ENCODE assay signal across 9 cellular contexts in the genomic region with DNA sequence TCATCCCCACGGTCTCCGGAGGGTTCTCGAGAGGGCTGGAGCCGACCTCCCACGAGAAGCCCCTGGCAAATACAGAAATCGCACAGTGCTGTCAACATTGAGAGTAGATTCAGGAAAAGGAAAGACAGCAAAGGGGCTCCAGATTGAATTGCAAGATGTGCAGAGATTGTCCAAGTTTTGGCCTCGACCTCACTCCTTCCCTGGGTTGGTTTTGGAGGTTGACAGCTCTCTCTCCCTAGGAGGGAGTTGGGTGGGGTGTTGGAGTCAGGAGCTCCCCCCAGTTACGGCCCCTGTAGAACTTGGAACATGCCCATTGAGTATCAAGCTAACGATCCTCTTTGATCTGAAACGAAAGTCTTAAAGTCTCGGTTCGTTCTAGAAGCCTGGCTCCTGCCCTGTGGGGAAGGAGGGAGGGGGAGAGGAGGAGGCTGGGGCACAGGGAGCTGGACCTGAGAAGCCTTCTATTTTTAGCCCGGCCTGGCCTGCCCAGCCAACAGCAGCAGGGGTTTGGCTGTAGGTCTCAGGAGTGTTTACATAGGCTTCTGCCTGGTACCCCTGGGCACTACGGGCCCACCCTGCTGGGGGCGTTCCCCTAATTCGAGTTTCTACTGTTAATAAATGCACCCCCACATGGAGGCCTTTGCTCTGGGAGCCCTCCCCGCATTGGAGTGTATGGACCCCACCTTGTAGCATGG. TPM values are rescaled to one million over a fixed set of nuclear protein-coding genes. Genes with fewer than 3 reads are reported as not detected.
DNase-seq lines count a peak whose midpoint lies in the region; ATAC-seq, FAIRE-seq and TF ChIP-seq lines count a peak whose summit lies in the region.
"Had no signal": no experiment of that assay in that cellular context is flagged by ENCODE, and none has a peak within 500 bp of the region (broad histone marks: within the 10 kb centered on the region; RNA-seq: fewer than 3 reads in every experiment).

No MANE protein-coding gene starts in this region.

- H2AFZ ChIP-seq in MM.1S (ENCODE audit: low read length) (peak overlapping the region; percentile 92), fibroblast of lung (ENCODE audit: low read length) (peak overlapping the region; percentile 68)

- peak overlapping the region; percentile 33 for H3K4me3 ChIP-seq in A549
- peak overlapping the region; percentile 69 for H3K4me3 ChIP-seq in MM.1S (ENCODE audit: low read length)
- H3K4me3 ChIP-seq in fibroblast of lung (replicated peaks in 1 of 4; ENCODE audit: control extremely low read depth in 1 of 4, insufficient read depth in 1 of 4, low read depth in 3 of 4, low read length in 4 of 4), result peak overlapping the region; percentile 34 to 53 (median 36)

- no peaks in the 10 kb centered on the region for H3K27me3 ChIP-seq in MM.1S (replicated peaks; ENCODE audit: insufficient read depth, low read length)
- H3K27me3 ChIP-seq in fibroblast of lung (ENCODE audit: control insufficient read depth, insufficient read depth, low read length), result no peaks in the 10 kb centered on the region

- no peaks in the 10 kb centered on the region for H3K4me1 Mint-ChIP-seq in activated CD4-positive, alpha-beta T cell treated with anti-CD3 and anti-CD28 coated beads, Interleukin-2, amount 10 ng/mL, durations not matched to agents 24 days and 14 days

- peaks cover 18% of the 10 kb centered on the region for H3K27me3 Mint-ChIP-seq in activated CD4-positive, alpha-beta T cell treated with anti-CD3 and anti-CD28 coated beads, Interleukin-2, amount 10 ng/mL, durations not matched to agents 24 days and 14 days

- H3K4me3 Mint-ChIP-seq in activated CD4-positive, alpha-beta T cell treated with anti-CD3 and anti-CD28 coated beads, Interleukin-2, amount 10 ng/mL, durations not matched to agents 24 days and 14 days, result no peak overlapping the region

- H3K79me2 ChIP-seq in MM.1S (ENCODE audit: low read length) (no peaks in the 10 kb centered on the region), fibroblast of lung (ENCODE audit: control insufficient read depth, insufficient read depth, low read length) (no peaks in the 10 kb centered on the region)

- no peaks in the 10 kb centered on the region for H3K4me1 ChIP-seq in A549
- H3K4me1 ChIP-seq in MM.1S (ENCODE audit: low read length), result no peaks in the 10 kb centered on the region
- H3K4me1 ChIP-seq in fibroblast of lung (ENCODE audit: control insufficient read depth, extremely low read depth, insufficient read depth, low read length), result no peaks in the 10 kb centered on the region

- H3K27ac ChIP-seq in A549 (0 out of 6 replicates have a peak overlapping the region, but pooled peaks of 1 of the 2 experiments have one; percentile 24), MM.1S (ENCODE audit: low read length) (peak overlapping the region; percentile 59; the same call in 1 of the 2 replicates), fibroblast of lung (ENCODE audit: insufficient read depth, low read length) (no peak overlapping the region)

- ATAC-seq in A549, result peak in 1 of 2 experiments; percentile 24; a peak in 3 of 6 replicates
- no peak for ATAC-seq in HG03175 (IDR thresholded peaks at IDR 0.05; ENCODE audit: unreplicated experiment)

- no peak for TF ChIP-seq EP300 in A549 (IDR thresholded peaks at IDR 0.05)

- H3K27ac Mint-ChIP-seq in activated CD4-positive, alpha-beta T cell treated with anti-CD3 and anti-CD28 coated beads, Interleukin-2, amount 10 ng/mL, durations not matched to agents 24 days and 14 days, result no peak overlapping the region

- DNase-seq in A549 (ENCODE audit: low read depth in 1 of 2, low spot score in 1 of 2) (no peak), MM.1S (peak; percentile 57), fibroblast of lung (ENCODE audit: low read depth in 2 of 2) (peak in 1 of 2 donors; percentile 47), myocyte (ENCODE audit: low read depth) (peak; percentile 70), foreskin melanocyte (no peak), HuH-7 (ENCODE audit: low spot score) (no peak)
- no peak for DNase-seq in activated CD4-positive, alpha-beta T cell treated with anti-CD3 and anti-CD28 coated beads, Interleukin-2, amount 10 ng/mL, durations not matched to agents 24 days and 14 days
- DNase-seq: DND-41 had no signal

- H4K20me1 ChIP-seq in MM.1S (ENCODE audit: insufficient read depth, low read length) (no peaks in the 10 kb centered on the region), fibroblast of lung (ENCODE audit: control insufficient read depth, extremely low read depth, insufficient read depth, low read length) (no peaks in the 10 kb centered on the region)

- no peaks in the 10 kb centered on the region for H3K9me3 ChIP-seq in A549
- H3K9me3 ChIP-seq in MM.1S (replicated peaks; ENCODE audit: insufficient read depth, low read length), result no peaks in the 10 kb centered on the region
- no peaks in the 10 kb centered on the region for H3K9me3 ChIP-seq in fibroblast of lung (ENCODE audit: control insufficient read depth, insufficient read depth, low read depth, low read length)

- TF ChIP-seq CTCF in A549 (IDR thresholded peaks at IDR 0.05) (no peak), MM.1S (IDR thresholded peaks at IDR 0.05; ENCODE audit: low read length) (no peak), fibroblast of lung (conservative IDR thresholded peaks at IDR 0.05 in 1 of 2, IDR thresholded peaks at IDR 0.05 in 1 of 2; ENCODE audit: low read depth in 1 of 2, low read length in 2 of 2) (no peak)

- peak overlapping the region; percentile 60 for H3K9ac ChIP-seq in MM.1S (ENCODE audit: low read length)
- no peak overlapping the region for H3K9ac ChIP-seq in fibroblast of lung (ENCODE audit: insufficient read depth, low read length)

- H3K36me3 Mint-ChIP-seq in activated CD4-positive, alpha-beta T cell treated with anti-CD3 and anti-CD28 coated beads, Interleukin-2, amount 10 ng/mL, durations not matched to agents 24 days and 14 days (ENCODE audit: low read depth), result no peaks in the 10 kb centered on the region

- intact Hi-C loops in activated CD4-positive, alpha-beta T cell treated with anti-CD3 and anti-CD28 coated beads, Interleukin-2, amount 10 ng/mL, durations not matched to agents 24 days and 14 days (cut with micrococcal nuclease), result no loop called here

- peaks cover 6% of the 10 kb centered on the region; the same call in 1 of the 2 replicates for H3F3A ChIP-seq in MM.1S (ENCODE audit: insufficient read depth, low read length)

- H3K4me2 ChIP-seq in A549 (peak overlapping the region; percentile 85), MM.1S (ENCODE audit: low read depth, low read length) (peak overlapping the region; percentile 97), fibroblast of lung (ENCODE audit: extremely low read depth, insufficient read depth, low read length) (peak overlapping the region; percentile 77)

- H3K9me2 ChIP-seq in MM.1S (replicated peaks; ENCODE audit: insufficient read depth, low read length), result no peaks in the 10 kb centered on the region

- no peaks in the 10 kb centered on the region for H3K9me3 Mint-ChIP-seq in activated CD4-positive, alpha-beta T cell treated with anti-CD3 and anti-CD28 coated beads, Interleukin-2, amount 10 ng/mL, durations not matched to agents 24 days and 14 days

- TF ChIP-seq RAD21 in A549 (conservative IDR thresholded peaks at IDR 0.05 in 1 of 2, IDR thresholded peaks at IDR 0.05 in 1 of 2), result no peak

- CTCF ChIA-PET in A549 (lab: Yijun Ruan, JAX), result no interaction called here

- WGBS in A549 (ENCODE audit: missing lambda C conversion rate), result 7% methylated on average over 17 of the region's 17 CpGs

- H3K36me3 ChIP-seq in MM.1S (replicated peaks; ENCODE audit: insufficient read depth, low read length) (no peaks in the 10 kb centered on the region), fibroblast of lung (ENCODE audit: control insufficient read depth, insufficient read depth, low read length) (no peaks in the 10 kb centered on the region)

- FAIRE-seq in A549 (lab: Jason Lieb, UNC), result no peak

- POLR2A ChIA-PET in A549 (lab: Yijun Ruan, JAX), result no interaction called here

- TF ChIP-seq POLR2A in A549 (IDR thresholded peaks at IDR 0.05; ENCODE audit: low read length), result no peak

TF ChIP-seq in A549, 52 proteins besides CTCF, POLR2A, EP300 and RAD21:
- no peak for TF ChIP-seq FOSL2 (IDR thresholded peaks at IDR 0.05)
- TF ChIP-seq FOSL2 (CRISPR knock-in tag; IDR thresholded peaks at IDR 0.05), result no peak
- no peak for TF ChIP-seq TP53 (CRISPR knock-in tag; IDR thresholded peaks at IDR 0.05)

RNA-seq across cellular contexts. Expression of gene KY, which starts 0.7 kb away (rescaled TPM):
- polyA plus RNA-seq in A549 (2011; rRNA removed) (0.04 and 0.07 TPM in 2 replicates), A549 (2017; fragmentation: RNase III; extraction: RNeasy Plus Mini Kit Qiagen cat#74134 plus additional on column Dnase treatment) (0.05 TPM in 1 of 3 replicates, not detected in the others), fibroblast of lung (0.12 and 0.35 TPM in 2 replicates)
- 0.03 TPM in 2 replicates for polyA plus RNA-seq in A549 (2012; cell fraction: cytosol; rRNA removed)
- 0.11 and 0.12 TPM in 2 replicates for polyA plus RNA-seq in A549 (2012; cell fraction: nucleus; rRNA removed)
- polyA minus RNA-seq in A549 (2011; rRNA and poly(A)+ RNA removed), result 0.25 TPM in 1 of 2 replicates, not detected in the other
- total RNA-seq in fibroblast of lung (under 0.01 and 0.51 TPM in 2 replicates), myocyte (1.6 and 4.3 TPM in 2 replicates)
- 0.21 and 0.36 TPM in 2 replicates for polyA plus RNA-seq in fibroblast of lung (2012)
- polyA minus RNA-seq in fibroblast of lung (ENCODE audit: low replicate concordance), result 0.48 and 1.2 TPM in 2 replicates
- polyA plus RNA-seq in myocyte (2012), result 0.28 TPM
- not detected in 2 replicates for total RNA-seq in activated CD4-positive, alpha-beta T cell treated with anti-CD3 and anti-CD28 coated beads, Interleukin-2, amount 10 ng/mL, durations not matched to agents 24 days and 14 days

Comparison
In these comparisons a context has a peak if more than half of its experiments do, and no peak if none do; other contexts are left out.
1. DNase-seq: peak in MM.1S (single experiment) and myocyte (single experiment); none in A549 (0 of 2), foreskin melanocyte (single experiment), activated CD4-positive, alpha-beta T cell treated with anti-CD3 and anti-CD28 coated beads, Interleukin-2, amount 10 ng/mL, durations not matched to agents 24 days and 14 days (single experiment) and HuH-7 (single experiment).
2. Peak in every context shown above with its lines, with median percentiles within 50 percentile points of each other: H3K4me2 ChIP-seq and H3K4me3 ChIP-seq.